ENCODE assay signal across 10 cellular contexts in genomic region chr12:117986705-117987469, GRCh38. TPM values are rescaled to one million over a fixed set of nuclear protein-coding genes. Genes with fewer than 3 reads are reported as not detected.
DNase-seq lines count a peak whose midpoint lies in the region; ATAC-seq and TF ChIP-seq lines count a peak whose summit lies in the region.
"Had no signal": no experiment of that assay in that cellular context is flagged by ENCODE, and none has a peak within 500 bp of the region (broad histone marks: within the 10 kb centered on the region; RNA-seq: fewer than 3 reads in every experiment).

No MANE protein-coding gene starts in this region.

- H3K9me3 Mint-ChIP-seq in activated T-helper 17 cell treated with anti-CD3 and anti-CD28 coated beads, Interleukin-2, amount 50 U/mL, for 72 hours = peaks cover 4% of the 10 kb centered on the region
- H3K9me3 Mint-ChIP-seq in Calu3 (ENCODE audit: low read depth, unreplicated experiment) = no peaks in the 10 kb centered on the region

- no peak overlapping the region for H2BK120ac ChIP-seq in mesenchymal stem cell (ENCODE audit: low read depth, low read length)

- no peaks in the 10 kb centered on the region for H3K36me3 Mint-ChIP-seq in activated T-helper 17 cell treated with anti-CD3 and anti-CD28 coated beads, Interleukin-2, amount 50 U/mL, for 72 hours (ENCODE audit: low read depth)
- H3K36me3 Mint-ChIP-seq in Calu3 (ENCODE audit: insufficient read depth, unreplicated experiment) = no peaks in the 10 kb centered on the region

- intact Hi-C loops in Calu3 (cut with micrococcal nuclease; ENCODE audit: unreplicated experiment) (no loop called here), thyroid gland (cut with DNase I) (no loop called here)

- WGBS in mesenchymal stem cell = 68% methylated on average over 3 of the region's 4 CpGs
- WGBS in thyroid gland, 2 donors = 68 to 82% methylated on average over 4 of the region's 4 CpGs

- peak overlapping the region; percentile 72 for H3K9ac ChIP-seq in mesenchymal stem cell (ENCODE audit: low read length)

- H3K79me1 ChIP-seq in mesenchymal stem cell (replicated peaks; ENCODE audit: low read length, poor library complexity, severe bottlenecking) = no peaks in the 10 kb centered on the region

- no peak overlapping the region for H3K27ac Mint-ChIP-seq in activated T-helper 17 cell treated with anti-CD3 and anti-CD28 coated beads, Interleukin-2, amount 50 U/mL, for 72 hours
- H3K27ac Mint-ChIP-seq in Calu3 (ENCODE audit: unreplicated experiment) = no peak overlapping the region

- no peak overlapping the region for H2AFZ ChIP-seq in mesenchymal stem cell (ENCODE audit: low read depth, low read length)

- no peak overlapping the region for H2BK5ac ChIP-seq in mesenchymal stem cell (ENCODE audit: low read depth, low read length, poor library complexity, severe bottlenecking)

- H3K36me3 ChIP-seq in mesenchymal stem cell (ENCODE audit: control insufficient read depth in 1 of 2, insufficient read depth in 2 of 2, low read depth in 1 of 2, low read length in 2 of 2) (no peaks in the 10 kb centered on the region), thyroid gland (no peaks in the 10 kb centered on the region)

- H3K4me1 ChIP-seq in mesenchymal stem cell (ENCODE audit: control insufficient read depth, insufficient read depth, low read depth, low read length) = no peaks in the 10 kb centered on the region
- no peaks in the 10 kb centered on the region for H3K4me1 ChIP-seq in thyroid gland
- H3K4me1 ChIP-seq: psoas muscle had no signal

- no peaks in the 10 kb centered on the region for H3K4me1 Mint-ChIP-seq in activated T-helper 17 cell treated with anti-CD3 and anti-CD28 coated beads, Interleukin-2, amount 50 U/mL, for 72 hours
- H3K4me1 Mint-ChIP-seq in Calu3 (ENCODE audit: low read depth, unreplicated experiment) = no peaks in the 10 kb centered on the region

- peak overlapping the region in 1 of 2 experiments; percentile 3 for H3K4me3 ChIP-seq in mesenchymal stem cell (ENCODE audit: insufficient read depth in 1 of 2, low read depth in 1 of 2, low read length in 2 of 2)
- no peak overlapping the region for H3K4me3 ChIP-seq in thyroid gland (replicated peaks in 1 of 3)
- H3K4me3 ChIP-seq: mucosa of descending colon, psoas muscle had no signal

- H4K91ac ChIP-seq in mesenchymal stem cell (ENCODE audit: low read length) = no peak overlapping the region

- peak; percentile 92 for ATAC-seq in activated T-helper 17 cell treated with anti-CD3 and anti-CD28 coated beads, Interleukin-2, amount 50 U/mL, for 72 hours (replicated peaks)
- ATAC-seq: mucosa of descending colon, psoas muscle had no signal

- TF ChIP-seq CTCF in Calu3 (IDR thresholded peaks at IDR 0.05; ENCODE audit: unreplicated experiment) (no peak), thyroid gland (IDR thresholded peaks at IDR 0.05) (no peak)

- H3K9me3 ChIP-seq in mesenchymal stem cell (ENCODE audit: control insufficient read depth, low read length) (no peaks in the 10 kb centered on the region), thyroid gland (no peaks in the 10 kb centered on the region)
- H3K9me3 ChIP-seq: mucosa of descending colon, psoas muscle had no signal

- H2BK12ac ChIP-seq in mesenchymal stem cell (ENCODE audit: low read length in 2 of 2) = no peak overlapping the region

- TF ChIP-seq POLR2A in thyroid gland (IDR thresholded peaks at IDR 0.05) = no peak

- CTCF ChIA-PET in Calu3 (lab: Charles Lee) = interaction anchor here (0.6 kb wide), 1 partner anchor 490 kb away, joined by 4 read pairs; no protein-coding TSS in a partner anchor

- no peak overlapping the region for H3K4ac ChIP-seq in mesenchymal stem cell (ENCODE audit: low read depth in 1 of 2, low read length in 2 of 2)

- no peak overlapping the region for H2BK15ac ChIP-seq in mesenchymal stem cell (ENCODE audit: low read depth, poor library complexity, severe bottlenecking)

- H2AK5ac ChIP-seq in mesenchymal stem cell (ENCODE audit: low read length, severe bottlenecking) = no peak overlapping the region

- no peak overlapping the region for H3K14ac ChIP-seq in mesenchymal stem cell (ENCODE audit: low read length in 2 of 2)

- DNase-seq in Caki2 (ENCODE audit: low read depth) (peak; percentile 94), HT-29 (ENCODE audit: low spot score) (peak; percentile 42), mesenchymal stem cell (no peak), Calu3 (no peak), NCI-H1105 (lab: John Stamatoyannopoulos, UW) (no peak), thyroid gland (no peak)
- DNase-seq: mucosa of descending colon; psoas muscle; stimulated activated CD4-positive, alpha-beta T cell treated with anti-CD3 and anti-CD28 coated beads, Interleukin-2, amount 100 ng/mL, for 48 hours had no signal

- no TSS peak for BruUV-seq in Calu3 (replicated peaks; lab: Mats Ljungman, UMichigan)

- in situ Hi-C loops in Caki2 (cut with HindIII; ENCODE audit: low pct_unique_long_range_greater_than_20kb, low sequenced_read_pairs) = no loop called here

- H3K4me3 Mint-ChIP-seq in activated T-helper 17 cell treated with anti-CD3 and anti-CD28 coated beads, Interleukin-2, amount 50 U/mL, for 72 hours = no peak overlapping the region
- no peak overlapping the region for H3K4me3 Mint-ChIP-seq in Calu3 (ENCODE audit: low read depth, unreplicated experiment)

- H3K18ac ChIP-seq in mesenchymal stem cell (ENCODE audit: low read depth in 1 of 2, low read length in 2 of 2) = no peak overlapping the region

- no peaks in the 10 kb centered on the region for H3K27me3 ChIP-seq in mesenchymal stem cell (ENCODE audit: control insufficient read depth in 1 of 2, insufficient read depth in 1 of 2, low read length in 2 of 2)
- H3K27me3 ChIP-seq in thyroid gland = no peaks in the 10 kb centered on the region

- no peak overlapping the region for H3K4me2 ChIP-seq in mesenchymal stem cell (ENCODE audit: low read length, poor library complexity, severe bottlenecking)

- no peak overlapping the region for H3K23ac ChIP-seq in mesenchymal stem cell (ENCODE audit: low read length in 2 of 2)

- peak overlapping the region; percentile 93 for H3K27ac ChIP-seq in mesenchymal stem cell (ENCODE audit: low read length, poor library complexity, severe bottlenecking)
- no peak overlapping the region for H3K27ac ChIP-seq in thyroid gland
- H3K27ac ChIP-seq: psoas muscle had no signal

- no peak overlapping the region for H4K8ac ChIP-seq in mesenchymal stem cell (ENCODE audit: low read length)

- H3K27me3 Mint-ChIP-seq in activated T-helper 17 cell treated with anti-CD3 and anti-CD28 coated beads, Interleukin-2, amount 50 U/mL, for 72 hours = peaks cover 4% of the 10 kb centered on the region
- no peaks in the 10 kb centered on the region for H3K27me3 Mint-ChIP-seq in Calu3 (ENCODE audit: unreplicated experiment)

RNA-seq across cellular contexts. Expression of gene KSR2, which starts 18.1 kb away (rescaled TPM):
- total RNA-seq in Caki2 (2014; rRNA removed; shearing (Covaris generic); ENCODE audit: low replicate concordance) = 0.14 and 0.29 TPM in 2 replicates
- total RNA-seq in HT-29 (2014; rRNA removed; shearing (Covaris generic)) = 0.08 and 0.16 TPM in 2 replicates
- under 1 TPM; 0.06 to 0.93 TPM for total RNA-seq in activated T-helper 17 cell treated with anti-CD3 and anti-CD28 coated beads, Interleukin-2, amount 50 U/mL, for 72 hours
- polyA plus RNA-seq in mesenchymal stem cell (2013, experiment 1 of 2) = 0.04 TPM
- polyA plus RNA-seq in mesenchymal stem cell (2013, experiment 2 of 2) = 0.11 TPM
- total RNA-seq in Calu3 (2022) (1.6 and 1.9 TPM in 2 replicates), thyroid gland (10 to 100 TPM in 1 of 4 donors, 1 to 10 TPM in 3; 1.2 to 11.0 (median 2.2) TPM)

RNA-seq across cellular contexts. Expression of gene RFC5, which starts 29.6 kb away (rescaled TPM):
- total RNA-seq in Caki2 (2014; rRNA removed; shearing (Covaris generic); ENCODE audit: low replicate concordance) = 45.0 and 57.6 TPM in 2 replicates
- total RNA-seq in HT-29 (2014; rRNA removed; shearing (Covaris generic)) = 42.9 and 48.1 TPM in 2 replicates
- 10 to 100 TPM; 53.7 to 64.4 TPM for total RNA-seq in activated T-helper 17 cell treated with anti-CD3 and anti-CD28 coated beads, Interleukin-2, amount 50 U/mL, for 72 hours
- polyA plus RNA-seq in mesenchymal stem cell (2013, experiment 1 of 2) = 7.6 TPM
- polyA plus RNA-seq in mesenchymal stem cell (2013, experiment 2 of 2) = 7.8 TPM
- total RNA-seq in Calu3 (2022) (52.0 and 54.6 TPM in 2 replicates), thyroid gland (10 to 100 TPM; 15.4 to 18.8 (median 17.2) TPM)

Comparison
In these comparisons a context has a peak if more than half of its experiments do, and no peak if none do; other contexts are left out.
1. DNase-seq: peak in Caki2 (single experiment) and HT-29 (single experiment); none in mesenchymal stem cell (single experiment), Calu3 (single experiment), NCI-H1105 (single experiment) and thyroid gland (0 of 2).